20 cellular contexts compared by ENCODE assay signal in genomic region chr1:194069168-194069830, GRCh38.
A peak's percentile ranks its signal among the peaks of the same experiment; 100 is the strongest.
DNase-seq lines count a peak whose midpoint lies in the region; ATAC-seq and TF ChIP-seq lines count a peak whose summit lies in the region.
"Had no signal": no experiment of that assay in that cellular context is flagged by ENCODE, and none has a peak within 500 bp of the region (broad histone marks: within the 10 kb centered on the region; RNA-seq: fewer than 3 reads in every experiment).

No MANE protein-coding gene starts in this region.

- no peaks in the 10 kb centered on the region for H3K36me3 Mint-ChIP-seq in stimulated activated memory B cell treated with anti-CD40 and anti-IgM and Interleukin-4, amounts not matched to agents 10 μg/mL and 1 μg/mL and 100 μg/mL, for 72 hours
- H3K36me3 Mint-ChIP-seq in CD4-positive, alpha-beta T cell (ENCODE audit: low read depth) = no peaks in the 10 kb centered on the region
- H3K36me3 Mint-ChIP-seq: CD14-positive monocyte had no signal

- peaks cover 6% of the 10 kb centered on the region for H3K27me3 Mint-ChIP-seq in stimulated activated memory B cell treated with anti-CD40 and anti-IgM and Interleukin-4, amounts not matched to agents 10 μg/mL and 1 μg/mL and 100 μg/mL, for 72 hours
- H3K27me3 Mint-ChIP-seq in CD4-positive, alpha-beta T cell = no peaks in the 10 kb centered on the region
- H3K27me3 Mint-ChIP-seq: central memory CD8-positive, alpha-beta T cell had no signal

- H3K27ac Mint-ChIP-seq in stimulated activated memory B cell treated with anti-CD40 and anti-IgM and Interleukin-4, amounts not matched to agents 10 μg/mL and 1 μg/mL and 100 μg/mL, for 72 hours = no peak overlapping the region
- H3K27ac Mint-ChIP-seq in CD4-positive, alpha-beta T cell = no peak overlapping the region
- H3K27ac Mint-ChIP-seq: H9 had no signal

- DNase-seq in NCI-H446 treated with DMSO at 0.1 percent for 48 hours (lab: John Stamatoyannopoulos, UW) (peak; percentile 87), astrocyte of the hippocampus (ENCODE audit: low read depth, low spot score) (peak; percentile 43), left ventricle myocardium inferior (peak; percentile 81), HUDEP-2 (lab: John Stamatoyannopoulos, UW; ENCODE audit: unreplicated experiment in 76 of 76) (no peak)
- no peak for DNase-seq in stimulated activated CD4-positive, alpha-beta T cell treated with anti-CD3 and anti-CD28 coated beads, Interleukin-4, amount 100 ng/mL, for 4 hours
- DNase-seq in CD4-positive, alpha-beta T cell = no peak
- DNase-seq: activated CD4-positive, alpha-beta T cell treated with anti-CD3 and anti-CD28 coated beads for 4 hours; activated naive CD4-positive, alpha-beta T cell treated with anti-CD3 and anti-CD28 coated beads, Interleukin-2, amount 50 U/mL, for 16 hours; H9; NCI-H1694; NCI-H526 treated with DMSO at 0.1 percent for 48 hours; occipital lobe; RPMI8226; stimulated activated naive CD4-positive, alpha-beta T cell had no signal

- no peaks in the 10 kb centered on the region for H3K9me3 ChIP-seq in left ventricle myocardium inferior (replicated peaks)
- no peaks in the 10 kb centered on the region for H3K9me3 ChIP-seq in CD4-positive, alpha-beta T cell (ENCODE audit: control insufficient read depth, low read length)
- H3K9me3 ChIP-seq: vagina had no signal

- no peak for TF ChIP-seq CTCF in left ventricle myocardium inferior (IDR thresholded peaks at IDR 0.05; ENCODE audit: borderline replicate concordance)
- TF ChIP-seq CTCF in CD4-positive, alpha-beta T cell (IDR thresholded peaks at IDR 0.05) = no peak

- H3K9me3 Mint-ChIP-seq in stimulated activated memory B cell treated with anti-CD40 and anti-IgM and Interleukin-4, amounts not matched to agents 10 μg/mL and 1 μg/mL and 100 μg/mL, for 72 hours = no peaks in the 10 kb centered on the region
- no peaks in the 10 kb centered on the region for H3K9me3 Mint-ChIP-seq in CD4-positive, alpha-beta T cell
- H3K9me3 Mint-ChIP-seq: central memory CD8-positive, alpha-beta T cell; H9 had no signal

- no peaks in the 10 kb centered on the region for H3K36me3 ChIP-seq in left ventricle myocardium inferior
- H3K36me3 ChIP-seq: vagina had no signal

- no peaks in the 10 kb centered on the region for H3K27me3 ChIP-seq in left ventricle myocardium inferior (ENCODE audit: low read depth)
- no peaks in the 10 kb centered on the region for H3K27me3 ChIP-seq in CD4-positive, alpha-beta T cell (ENCODE audit: control insufficient read depth, insufficient read depth, low read length)
- H3K27me3 ChIP-seq: vagina had no signal

- H3K4me1 Mint-ChIP-seq in stimulated activated memory B cell treated with anti-CD40 and anti-IgM and Interleukin-4, amounts not matched to agents 10 μg/mL and 1 μg/mL and 100 μg/mL, for 72 hours = no peaks in the 10 kb centered on the region
- no peaks in the 10 kb centered on the region for H3K4me1 Mint-ChIP-seq in CD4-positive, alpha-beta T cell (ENCODE audit: low read depth)
- H3K4me1 Mint-ChIP-seq: central memory CD8-positive, alpha-beta T cell; H9 had no signal

- no peak overlapping the region for H3K4me3 ChIP-seq in left ventricle myocardium inferior
- H3K4me3 ChIP-seq: GM12878, skin epidermis, vagina had no signal

- intact Hi-C loops in left ventricle myocardium inferior (cut with micrococcal nuclease) = no loop called here
- intact Hi-C loops in CD4-positive, alpha-beta T cell (cut with DNase I, micrococcal nuclease) = no loop called here

- peak; percentile 20 for ATAC-seq in stimulated activated memory B cell treated with anti-CD40 and anti-IgM and Interleukin-4, amounts not matched to agents 10 μg/mL and 1 μg/mL and 100 μg/mL, for 72 hours
- ATAC-seq in CD4-positive, alpha-beta T cell (ENCODE audit: poor library complexity) = no peak
- ATAC-seq: GM12878 had no signal

- CTCF ChIA-PET in CD4-positive, alpha-beta T cell (lab: Charles Lee) = no interaction called here

- POLR2A ChIA-PET in CD4-positive, alpha-beta T cell (lab: Charles Lee) = no interaction called here

- H3K27ac ChIP-seq in left ventricle myocardium inferior (replicated peaks) = peak overlapping the region; percentile 90
- no peak overlapping the region for H3K27ac ChIP-seq in CD4-positive, alpha-beta T cell (ENCODE audit: low read depth, low read length)
- H3K27ac ChIP-seq: skin epidermis, vagina had no signal

- H3K4me3 Mint-ChIP-seq in stimulated activated memory B cell treated with anti-CD40 and anti-IgM and Interleukin-4, amounts not matched to agents 10 μg/mL and 1 μg/mL and 100 μg/mL, for 72 hours = no peak overlapping the region
- H3K4me3 Mint-ChIP-seq in CD4-positive, alpha-beta T cell = no peak overlapping the region
- H3K4me3 Mint-ChIP-seq: CD14-positive monocyte; central memory CD8-positive, alpha-beta T cell; H9 had no signal

- peaks cover 21% of the 10 kb centered on the region for H3K4me1 ChIP-seq in left ventricle myocardium inferior
- H3K4me1 ChIP-seq: vagina had no signal

Comparison
In these comparisons a context has a peak if more than half of its experiments do, and no peak if none do; other contexts are left out.
1. DNase-seq: peak in NCI-H446 treated with DMSO at 0.1 percent for 48 hours (single experiment), astrocyte of the hippocampus (single experiment) and left ventricle myocardium inferior (single experiment); none in HUDEP-2 (0 of 76), stimulated activated CD4-positive, alpha-beta T cell treated with anti-CD3 and anti-CD28 coated beads, Interleukin-4, amount 100 ng/mL, for 4 hours (0 of 2) and CD4-positive, alpha-beta T cell (0 of 10).